ENCODE assay signal across 9 cellular contexts in genomic region chr6:39189915-39190544, GRCh38. TPM values are rescaled to one million over a fixed set of nuclear protein-coding genes. Genes with fewer than 3 reads are reported as not detected.
DNase-seq lines count a peak whose midpoint lies in the region; ATAC-seq and TF ChIP-seq lines count a peak whose summit lies in the region.
"Had no signal": no experiment of that assay in that cellular context is flagged by ENCODE, and none has a peak within 500 bp of the region (broad histone marks: within the 10 kb centered on the region; RNA-seq: fewer than 3 reads in every experiment).

No MANE protein-coding gene starts in this region.

- H3K36me3 ChIP-seq in WERI-Rb-1 = no peaks in the 10 kb centered on the region
- H3K36me3 ChIP-seq: BLaER1 treated with 17β-estradiol and CSF1 and Interleukin-3, amounts not matched to agents 10 nM and 100 nM had no signal

- peak; percentile 98 for TF ChIP-seq CTCF in WERI-Rb-1 (IDR thresholded peaks at IDR 0.05; ENCODE audit: low read depth, low read length)

- no peak overlapping the region for H3K4me3 ChIP-seq in WERI-Rb-1 (ENCODE audit: low read depth, low read length)
- H3K4me3 ChIP-seq: BLaER1 treated with 17β-estradiol and CSF1 and Interleukin-3, amounts not matched to agents 10 nM and 100 nM had no signal

- no peaks in the 10 kb centered on the region for H3K27me3 ChIP-seq in WERI-Rb-1 (ENCODE audit: insufficient read depth, low read depth, severe bottlenecking)

- H3K27ac ChIP-seq in WERI-Rb-1 = peak overlapping the region; percentile 97
- H3K27ac ChIP-seq: BLaER1 treated with 17β-estradiol and CSF1 and Interleukin-3, amounts not matched to agents 10 nM and 100 nM had no signal

- peaks cover 3% of the 10 kb centered on the region for H3K9me3 ChIP-seq in WERI-Rb-1 (ENCODE audit: severe bottlenecking)
- H3K9me3 ChIP-seq: BLaER1 treated with 17β-estradiol and CSF1 and Interleukin-3, amounts not matched to agents 10 nM and 100 nM had no signal

- DNase-seq in NCI-H146 (lab: John Stamatoyannopoulos, UW) (peak; percentile 58), NCI-H146 treated with DMSO at 0.1 percent for 48 hours (lab: John Stamatoyannopoulos, UW; ENCODE audit: unreplicated experiment) (no peak), HT-29 (ENCODE audit: low spot score) (peak; percentile 77), WERI-Rb-1 (peak; percentile 93), hippocampal formation (lab: John Stamatoyannopoulos, UW) (peak; percentile 9 to 24), superior temporal gyrus (ENCODE audit: extremely low spot score) (peak; percentile 23)
- no peak for DNase-seq in stimulated activated CD4-positive, alpha-beta T cell treated with anti-CD3 and anti-CD28 coated beads, Interleukin-2, amount 100 ng/mL, for 48 hours

- ATAC-seq in GM18520 (IDR thresholded peaks at IDR 0.05; ENCODE audit: unreplicated experiment) = no peak

RNA-seq across cellular contexts. Expression of gene KCNK5, which starts 39.2 kb away (rescaled TPM):
- 31.8 and 35.3 TPM in 2 replicates for total RNA-seq in HT-29 (2014; rRNA removed; shearing (Covaris generic))

Comparison
In these comparisons a context has a peak if more than half of its experiments do, and no peak if none do; other contexts are left out.
1. DNase-seq: peak in NCI-H146 (single experiment), HT-29 (single experiment), WERI-Rb-1 (single experiment), hippocampal formation (2 of 2) and superior temporal gyrus (single experiment); none in NCI-H146 treated with DMSO at 0.1 percent for 48 hours (single experiment) and stimulated activated CD4-positive, alpha-beta T cell treated with anti-CD3 and anti-CD28 coated beads, Interleukin-2, amount 100 ng/mL, for 48 hours (0 of 2).